Comparison of ENCODE assay signal across 32 cellular contexts in the genomic region with DNA sequence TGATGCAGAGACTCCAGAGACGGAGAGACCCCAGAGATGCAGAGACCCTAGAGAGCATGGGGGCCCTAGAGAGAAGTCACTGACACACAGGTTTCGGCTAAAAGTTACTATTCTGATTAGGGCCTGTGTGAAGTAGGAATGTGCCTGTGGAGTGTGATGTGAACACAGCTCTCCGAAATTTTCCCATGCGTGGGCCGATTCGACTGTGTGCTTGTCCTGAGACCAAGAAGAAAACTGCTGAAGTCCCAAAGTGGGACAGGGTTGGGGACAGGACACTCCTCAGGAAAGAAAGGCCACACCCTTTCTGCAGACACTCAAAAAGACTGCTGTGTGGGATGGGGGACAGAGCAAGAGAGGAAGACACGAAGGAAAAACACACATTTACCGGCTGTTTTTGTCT.
"Had no signal": no experiment of that assay in that cellular context is flagged by ENCODE, and none has a peak within 500 bp of the region (broad histone marks: within the 10 kb centered on the region; RNA-seq: fewer than 3 reads in every experiment).

No MANE protein-coding gene starts in this region.

- H3K27ac ChIP-seq: KMS-11, RWPE1, SJCRH30, SK-N-MC, WERI-Rb-1 had no signal

- H3K4me1 ChIP-seq: SJCRH30 had no signal

- H3K36me3 ChIP-seq: SJCRH30, WERI-Rb-1 had no signal

- H3K4me3 ChIP-seq: SJCRH30, SK-N-MC had no signal

- ATAC-seq: activated CD8-positive, alpha-beta memory T cell treated with anti-CD3 and anti-CD28 coated beads, Interleukin-2, amount 10 ng/mL, durations not matched to agents 7 days and 5 days; activated naive CD8-positive, alpha-beta T cell treated with anti-CD3 and anti-CD28 coated beads, Interleukin-2, amount 50 U/mL, for 24 hours; PC-3; Right ventricle myocardium inferior had no signal

- H3K4me2 ChIP-seq: KMS-11 had no signal

- H3K9me3 ChIP-seq: SJCRH30 had no signal

- DNase-seq: activated CD4-positive, alpha-beta memory T cell treated with anti-CD3 and anti-CD28 coated beads, Interleukin-2, amount 10 ng/mL, durations not matched to agents 7 days and 5 days; activated CD4-positive, alpha-beta T cell treated with anti-CD3 and anti-CD28 coated beads for 1 hour; activated CD4-positive, alpha-beta T cell treated with anti-CD3 and anti-CD28 coated beads for 48 hours; activated CD4-positive, CD25-positive, alpha-beta regulatory T cell; activated CD8-positive, alpha-beta memory T cell treated with anti-CD3 and anti-CD28 coated beads for 24 hours; activated CD8-positive, alpha-beta memory T cell treated with anti-CD3 and anti-CD28 coated beads, Interleukin-2, amount 10 ng/mL, durations not matched to agents 7 days and 5 days; activated CD8-positive, alpha-beta memory T cell treated with anti-CD3 and anti-CD28 coated beads, Interleukin-2, amount 50 U/mL, for 48 hours; activated effector memory CD4-positive, alpha-beta T cell treated with Interleukin-2 at 50 U/mL for 16 hours; activated naive CD4-positive, alpha-beta T cell treated with anti-CD3 and anti-CD28 coated beads, Interleukin-2, amount 10 ng/mL, durations not matched to agents 7 days and 5 days; activated naive CD8-positive, alpha-beta T cell treated with anti-CD3 and anti-CD28 coated beads, Interleukin-2, amount 50 U/mL, for 24 hours; activated T-cell treated with anti-CD3 and anti-CD28 coated beads, Interleukin-2, amount 50 U/mL, for 48 hours; anterior cingulate cortex; MM.1S; NCI-H1092 treated with DMSO at 0.1 percent for 48 hours; NCI-H1417; NCI-H146; NCI-H187; NCI-H2029 treated with DMSO at 0.1 percent for 48 hours; NCI-H2107; NCI-H2171; NCI-H510A; NCI-H526; NCI-H748 treated with DMSO at 0.1 percent for 48 hours; NK-92 treated with Interleukin-12 subunit alpha and Interleukin-12 subunit beta, amount 100 ng/mL, for 24 hours; PC-3; SJCRH30; T1000; WERI-Rb-1 had no signal

- H3K9ac ChIP-seq: KMS-11 had no signal
